ENCODE assay signal across 30 cellular contexts in genomic region chr6:85124472-85125428, GRCh38.
DNase-seq lines count a peak whose midpoint lies in the region; ATAC-seq, FAIRE-seq and TF ChIP-seq lines count a peak whose summit lies in the region.
"Had no signal": no experiment of that assay in that cellular context is flagged by ENCODE, and none has a peak within 500 bp of the region (broad histone marks: within the 10 kb centered on the region; RNA-seq: fewer than 3 reads in every experiment).

No MANE protein-coding gene starts in this region.

- H3K27ac ChIP-seq in astrocyte (ENCODE audit: low read depth, low read length) (no peak overlapping the region), WERI-Rb-1 (no peak overlapping the region)
- H3K27ac ChIP-seq: heart right ventricle, KMS-11, left lung, right lobe of liver, upper lobe of right lung had no signal

- H3K27me3 ChIP-seq in astrocyte (ENCODE audit: insufficient read depth, low read length) (no peaks in the 10 kb centered on the region), WERI-Rb-1 (ENCODE audit: insufficient read depth, low read depth, severe bottlenecking) (peaks cover 48% of the 10 kb centered on the region)
- H3K27me3 ChIP-seq: left lung, right lobe of liver, upper lobe of right lung had no signal

- H3K4me1 Mint-ChIP-seq in astrocyte (ENCODE audit: low read depth, unreplicated experiment), result peaks cover 7% of the 10 kb centered on the region
- H3K4me1 Mint-ChIP-seq: activated CD8-positive, alpha-beta memory T cell treated with anti-CD3 and anti-CD28 coated beads, Interleukin-2, amount 10 ng/mL, durations not matched to agents 7 days and 5 days; immature natural killer cell had no signal

- ATAC-seq in GM21447 (IDR thresholded peaks at IDR 0.05; ENCODE audit: unreplicated experiment), result no peak
- no peak for ATAC-seq in HG02981 (IDR thresholded peaks at IDR 0.05; ENCODE audit: unreplicated experiment)
- ATAC-seq: activated CD8-positive, alpha-beta memory T cell treated with anti-CD3 and anti-CD28 coated beads, Interleukin-2, amount 10 ng/mL, durations not matched to agents 7 days and 5 days; activated naive CD4-positive, alpha-beta T cell treated with anti-CD3 and anti-CD28 coated beads, Interleukin-2, amount 50 U/mL, for 72 hours; heart right ventricle; left lung; PC-3; right lobe of liver; upper lobe of right lung had no signal

- no peaks in the 10 kb centered on the region for H3K79me2 ChIP-seq in astrocyte (ENCODE audit: insufficient read depth, low read length)

- H3K36me3 ChIP-seq in astrocyte (ENCODE audit: insufficient read depth, low read length) (no peaks in the 10 kb centered on the region), WERI-Rb-1 (no peaks in the 10 kb centered on the region)
- H3K36me3 ChIP-seq: heart right ventricle, left lung, right lobe of liver, upper lobe of right lung had no signal

- no peaks in the 10 kb centered on the region for H3K4me1 ChIP-seq in astrocyte (ENCODE audit: insufficient read depth, low read length)
- H3K4me1 ChIP-seq: heart right ventricle, left lung, right lobe of liver, upper lobe of right lung had no signal

- no peaks in the 10 kb centered on the region for H3K36me3 Mint-ChIP-seq in astrocyte (ENCODE audit: low read depth, unreplicated experiment)
- H3K36me3 Mint-ChIP-seq: activated CD8-positive, alpha-beta memory T cell treated with anti-CD3 and anti-CD28 coated beads, Interleukin-2, amount 10 ng/mL, durations not matched to agents 7 days and 5 days; activated naive CD4-positive, alpha-beta T cell treated with anti-CD3 and anti-CD28 coated beads, Interleukin-2, amount 50 U/mL, for 72 hours; immature natural killer cell had no signal

- TF ChIP-seq CTCF in AG10803 (conservative IDR thresholded peaks at IDR 0.05; ENCODE audit: low read length), result no peak
- no peak for TF ChIP-seq CTCF in astrocyte (IDR thresholded peaks at IDR 0.05; ENCODE audit: insufficient read depth, low read depth, low read length)
- no peak for TF ChIP-seq CTCF in fibroblast of the aortic adventitia (IDR thresholded peaks at IDR 0.05; ENCODE audit: insufficient read depth, low read length)
- TF ChIP-seq CTCF in WERI-Rb-1 (IDR thresholded peaks at IDR 0.05; ENCODE audit: low read depth, low read length), result no peak

- H3K9me3 ChIP-seq in astrocyte (ENCODE audit: insufficient read depth, low read depth, low read length) (no peaks in the 10 kb centered on the region), WERI-Rb-1 (ENCODE audit: severe bottlenecking) (no peaks in the 10 kb centered on the region)
- H3K9me3 ChIP-seq: heart right ventricle, left lung, right lobe of liver, upper lobe of right lung had no signal

- H2AFZ ChIP-seq in astrocyte (ENCODE audit: low read depth, low read length), result no peak overlapping the region

- peak overlapping the region; percentile 93 for H3K27ac Mint-ChIP-seq in astrocyte (ENCODE audit: unreplicated experiment)
- H3K27ac Mint-ChIP-seq: activated CD8-positive, alpha-beta memory T cell treated with anti-CD3 and anti-CD28 coated beads, Interleukin-2, amount 10 ng/mL, durations not matched to agents 7 days and 5 days; activated naive CD4-positive, alpha-beta T cell treated with anti-CD3 and anti-CD28 coated beads, Interleukin-2, amount 50 U/mL, for 72 hours; CD4-positive, alpha-beta T cell; endodermal cell; immature natural killer cell had no signal

- H3K9me3 Mint-ChIP-seq in astrocyte (ENCODE audit: unreplicated experiment), result no peaks in the 10 kb centered on the region
- H3K9me3 Mint-ChIP-seq: CD4-positive, alpha-beta T cell; endodermal cell; nephron had no signal

- FAIRE-seq in astrocyte (lab: Jason Lieb, UNC), result peak; percentile 5
- FAIRE-seq: colon had no signal

- H4K20me1 ChIP-seq in astrocyte (ENCODE audit: insufficient read depth, low read length), result no peaks in the 10 kb centered on the region

- DNase-seq in AG10803 (ENCODE audit: low read depth) (peak; percentile 83), LoVo (ENCODE audit: low spot score) (peak; percentile 38), astrocyte (ENCODE audit: low read depth) (no peak), fibroblast of the aortic adventitia (ENCODE audit: low read depth) (peak; percentile 67), WERI-Rb-1 (no peak)
- no peak for DNase-seq in activated naive CD4-positive, alpha-beta T cell treated with anti-CD3 and anti-CD28 coated beads, Interleukin-2, amount 50 U/mL, for 16 hours
- DNase-seq: activated CD4-positive, alpha-beta T cell treated with anti-CD3 and anti-CD28 coated beads for 48 hours; activated CD8-positive, alpha-beta memory T cell treated with anti-CD3 and anti-CD28 coated beads, Interleukin-2, amount 10 ng/mL, durations not matched to agents 7 days and 5 days; CD4-positive, alpha-beta T cell; endodermal cell; GDM1; HCEC 1CT; heart right ventricle; immature natural killer cell; left lung; midbrain; NCI-H1048; NCI-H187 treated with DMSO at 0.1 percent for 48 hours; NCI-H82; PC-3; posterior cingulate gyrus; right lobe of liver; stimulated activated CD4-positive, alpha-beta T cell treated with anti-CD3 and anti-CD28 coated beads, Interleukin-15, amount 100 ng/mL, for 24 hours; upper lobe of right lung had no signal

- H3K4me3 ChIP-seq in AG10803 (ENCODE audit: low read length) (no peak overlapping the region), astrocyte (ENCODE audit: insufficient read depth, low read depth, low read length) (no peak overlapping the region), fibroblast of the aortic adventitia (ENCODE audit: low read depth, low read length) (no peak overlapping the region), WERI-Rb-1 (ENCODE audit: low read depth, low read length) (no peak overlapping the region)
- H3K4me3 ChIP-seq: heart right ventricle, left lung, right lobe of liver, upper lobe of right lung had no signal

- H3K27me3 Mint-ChIP-seq in astrocyte (ENCODE audit: low read depth, unreplicated experiment), result peaks cover 14% of the 10 kb centered on the region
- H3K27me3 Mint-ChIP-seq: activated CD8-positive, alpha-beta memory T cell treated with anti-CD3 and anti-CD28 coated beads, Interleukin-2, amount 10 ng/mL, durations not matched to agents 7 days and 5 days; CD4-positive, alpha-beta T cell had no signal

- H3K4me2 ChIP-seq in astrocyte (ENCODE audit: low read length), result no peak overlapping the region
- H3K4me2 ChIP-seq: KMS-11 had no signal

- H3K4me3 Mint-ChIP-seq in astrocyte (ENCODE audit: unreplicated experiment), result no peak overlapping the region
- H3K4me3 Mint-ChIP-seq: activated CD8-positive, alpha-beta memory T cell treated with anti-CD3 and anti-CD28 coated beads, Interleukin-2, amount 10 ng/mL, durations not matched to agents 7 days and 5 days; CD4-positive, alpha-beta T cell; endodermal cell; immature natural killer cell; nephron had no signal

- H3K9ac ChIP-seq in astrocyte (ENCODE audit: low read length), result no peak overlapping the region
- H3K9ac ChIP-seq: KMS-11 had no signal

Comparison
In these comparisons a context has a peak if more than half of its experiments do, and no peak if none do; other contexts are left out.
1. DNase-seq: peak in AG10803 (single experiment), LoVo (single experiment) and fibroblast of the aortic adventitia (single experiment); none in astrocyte (single experiment), WERI-Rb-1 (single experiment) and activated naive CD4-positive, alpha-beta T cell treated with anti-CD3 and anti-CD28 coated beads, Interleukin-2, amount 50 U/mL, for 16 hours (single experiment).